Comparison of ENCODE assay signal across 8 cellular contexts in genomic region chr7:148773344-148773743, GRCh38.
DNase-seq lines count a peak whose midpoint lies in the region; ATAC-seq, FAIRE-seq and TF ChIP-seq lines count a peak whose summit lies in the region.

No MANE protein-coding gene starts in this region.

- no peaks in the 10 kb centered on the region for H3K23me2 ChIP-seq in H9 (ENCODE audit: insufficient read length, low read depth, low read length, poor library complexity, severe bottlenecking)

- DNase-seq in H9 (no peak), NCI-H2107 (lab: John Stamatoyannopoulos, UW) (peak; percentile 79), NCI-H524 treated with DMSO at 0.1 percent for 48 hours (lab: John Stamatoyannopoulos, UW) (no peak), GM12892 (ENCODE audit: insufficient read length) (no peak), left ventricle myocardium superior (no peak)
- DNase-seq in activated naive CD8-positive, alpha-beta T cell treated with anti-CD3 and anti-CD28 coated beads for 36 hours: peak; percentile 16

- FAIRE-seq in GM12892 (lab: Jason Lieb, UNC): no peak

- no peak overlapping the region for H2BK5ac ChIP-seq in H9 (ENCODE audit: insufficient read length, low read length)

- H3K27ac Mint-ChIP-seq in H9: peak overlapping the region; percentile 1 to 59 (median 5); a peak in 4 of 7 replicates
- peak overlapping the region; percentile 75 for H3K27ac Mint-ChIP-seq in activated naive CD8-positive, alpha-beta T cell treated with anti-CD3 and anti-CD28 coated beads for 36 hours
- H3K27ac Mint-ChIP-seq in stimulated activated memory B cell treated with anti-CD40 and anti-IgM and Interleukin-4, amounts not matched to agents 10 μg/mL and 1 μg/mL and 100 μg/mL, for 72 hours: peak overlapping the region; percentile 51

- H3T11ph ChIP-seq in H9 (ENCODE audit: low read length): no peak overlapping the region

- no peak overlapping the region for H3K4ac ChIP-seq in H9 (ENCODE audit: low read depth, low read length)

- H3K4me1 ChIP-seq in H9 (ENCODE audit: insufficient read depth, low read length): 0 out of 2 replicates have a peak, but pooled peaks cover 3% of the 10 kb centered on the region

- no peak overlapping the region for H2AFZ ChIP-seq in H9 (ENCODE audit: low read length)

- no peak overlapping the region for H2BK15ac ChIP-seq in H9 (ENCODE audit: low read depth, low read length)

- H2BK12ac ChIP-seq in H9 (ENCODE audit: insufficient read length, low read depth, low read length): no peak overlapping the region

- intact Hi-C loops in left ventricle myocardium superior (cut with micrococcal nuclease): loop anchor here (10.0 kb wide), 1 partner anchor 69 kb away; no protein-coding TSS in a partner anchor

- WGBS in H9 (ENCODE audit: extremely low coverage, insufficient read length, low lambda C conversion rate): no CpG with 5 or more reads among the region's 10 CpGs

- H3K9me3 ChIP-seq in H9 (ENCODE audit: control insufficient read depth, low read depth, low read length): no peaks in the 10 kb centered on the region

- H3K79me2 ChIP-seq in H9 (ENCODE audit: insufficient read depth, low read length): no peaks in the 10 kb centered on the region

- H3K9ac ChIP-seq in H9 (ENCODE audit: extremely low read depth, insufficient read length, low read length): no peak overlapping the region

- no peak for TF ChIP-seq CTCF in H9 (conservative IDR thresholded peaks at IDR 0.05)

- no peaks in the 10 kb centered on the region for H4K20me1 ChIP-seq in H9 (ENCODE audit: control insufficient read depth, insufficient read depth, insufficient read length)

- no peak overlapping the region for H3K4me2 ChIP-seq in H9 (ENCODE audit: insufficient read depth, insufficient read length, low read length)

- no peak overlapping the region for H3K27ac ChIP-seq in H9 (ENCODE audit: insufficient read length, low read depth, low read length)

- H3K27me3 ChIP-seq in H9 (ENCODE audit: insufficient read depth, low read length): no peaks in the 10 kb centered on the region

- no peak overlapping the region for H3K14ac ChIP-seq in H9 (ENCODE audit: insufficient read depth, low read length)

- no peaks in the 10 kb centered on the region for H3K9me3 Mint-ChIP-seq in H9
- H3K9me3 Mint-ChIP-seq in activated naive CD8-positive, alpha-beta T cell treated with anti-CD3 and anti-CD28 coated beads for 36 hours: no peaks in the 10 kb centered on the region
- H3K9me3 Mint-ChIP-seq in stimulated activated memory B cell treated with anti-CD40 and anti-IgM and Interleukin-4, amounts not matched to agents 10 μg/mL and 1 μg/mL and 100 μg/mL, for 72 hours: no peaks in the 10 kb centered on the region

- H3K18ac ChIP-seq in H9 (ENCODE audit: insufficient read length, low read depth, low read length): no peak overlapping the region

- no peak for TF ChIP-seq POLR2A in GM12892 (IDR thresholded peaks at IDR 0.05; ENCODE audit: low read depth, low read length)

- no peak overlapping the region for H4K8ac ChIP-seq in H9 (replicated peaks; ENCODE audit: insufficient read length, low read depth, low read length)

- no peak overlapping the region for H4K5ac ChIP-seq in H9 (ENCODE audit: insufficient read length, low read depth, low read length)

- peaks cover 16 to 59% (median 45%) of the 10 kb centered on the region in 3 experiments; a peak in 6 of 7 replicates for H3K36me3 Mint-ChIP-seq in H9 (ENCODE audit: insufficient read depth in 1 of 3, low read depth in 3 of 3)
- H3K36me3 Mint-ChIP-seq in activated naive CD8-positive, alpha-beta T cell treated with anti-CD3 and anti-CD28 coated beads for 36 hours: peaks cover 32% of the 10 kb centered on the region
- peaks cover 50% of the 10 kb centered on the region for H3K36me3 Mint-ChIP-seq in stimulated activated memory B cell treated with anti-CD40 and anti-IgM and Interleukin-4, amounts not matched to agents 10 μg/mL and 1 μg/mL and 100 μg/mL, for 72 hours

- H4K91ac ChIP-seq in H9 (ENCODE audit: insufficient read length, low read depth, low read length): no peak overlapping the region

- H3K4me3 Mint-ChIP-seq in H9: no peak overlapping the region
- peak overlapping the region; percentile 35 for H3K4me3 Mint-ChIP-seq in activated naive CD8-positive, alpha-beta T cell treated with anti-CD3 and anti-CD28 coated beads for 36 hours
- H3K4me3 Mint-ChIP-seq in stimulated activated memory B cell treated with anti-CD40 and anti-IgM and Interleukin-4, amounts not matched to agents 10 μg/mL and 1 μg/mL and 100 μg/mL, for 72 hours: no peak overlapping the region

- H2BK20ac ChIP-seq in H9 (ENCODE audit: low read depth, low read length, poor library complexity, severe bottlenecking): no peak overlapping the region

- peaks cover 21 to 36% of the 10 kb centered on the region in 2 experiments for H3K4me1 Mint-ChIP-seq in H9
- peaks cover 25% of the 10 kb centered on the region for H3K4me1 Mint-ChIP-seq in activated naive CD8-positive, alpha-beta T cell treated with anti-CD3 and anti-CD28 coated beads for 36 hours
- H3K4me1 Mint-ChIP-seq in stimulated activated memory B cell treated with anti-CD40 and anti-IgM and Interleukin-4, amounts not matched to agents 10 μg/mL and 1 μg/mL and 100 μg/mL, for 72 hours: peaks cover 11% of the 10 kb centered on the region

- no peak overlapping the region for H2AK5ac ChIP-seq in H9 (ENCODE audit: insufficient read length, low read length)

- H2BK120ac ChIP-seq in H9 (ENCODE audit: low read depth, low read length, poor library complexity, severe bottlenecking): no peak overlapping the region

- ATAC-seq in GM18498 (IDR thresholded peaks at IDR 0.05; ENCODE audit: unreplicated experiment) (peak; percentile 89), left ventricle myocardium superior (no peak)
- ATAC-seq in stimulated activated memory B cell treated with anti-CD40 and anti-IgM and Interleukin-4, amounts not matched to agents 10 μg/mL and 1 μg/mL and 100 μg/mL, for 72 hours: no peak

- no peaks in the 10 kb centered on the region for H3K27me3 Mint-ChIP-seq in H9 (ENCODE audit: low read depth)
- no peaks in the 10 kb centered on the region for H3K27me3 Mint-ChIP-seq in activated naive CD8-positive, alpha-beta T cell treated with anti-CD3 and anti-CD28 coated beads for 36 hours
- H3K27me3 Mint-ChIP-seq in stimulated activated memory B cell treated with anti-CD40 and anti-IgM and Interleukin-4, amounts not matched to agents 10 μg/mL and 1 μg/mL and 100 μg/mL, for 72 hours: no peaks in the 10 kb centered on the region

- no peaks in the 10 kb centered on the region for H3K79me1 ChIP-seq in H9 (ENCODE audit: insufficient read depth, low read depth, low read length, poor library complexity, severe bottlenecking)

- H3K56ac ChIP-seq in H9 (ENCODE audit: insufficient read length, low read depth, low read length): no peak overlapping the region

- H3K23ac ChIP-seq in H9 (ENCODE audit: insufficient read length, low read depth, low read length): no peak overlapping the region

Comparison
In these comparisons a context has a peak if more than half of its experiments do, and no peak if none do; other contexts are left out.
1. DNase-seq: peak in NCI-H2107 (single experiment) and activated naive CD8-positive, alpha-beta T cell treated with anti-CD3 and anti-CD28 coated beads for 36 hours (single experiment); none in H9 (single experiment), NCI-H524 treated with DMSO at 0.1 percent for 48 hours (single experiment), GM12892 (single experiment) and left ventricle myocardium superior (single experiment).
2. H3K27ac Mint-ChIP-seq: peak in every context shown above with its lines; median percentile 75 in activated naive CD8-positive, alpha-beta T cell treated with anti-CD3 and anti-CD28 coated beads for 36 hours; 51 in stimulated activated memory B cell treated with anti-CD40 and anti-IgM and Interleukin-4, amounts not matched to agents 10 μg/mL and 1 μg/mL and 100 μg/mL, for 72 hours; 5 in H9.